In the genomic region with DNA sequence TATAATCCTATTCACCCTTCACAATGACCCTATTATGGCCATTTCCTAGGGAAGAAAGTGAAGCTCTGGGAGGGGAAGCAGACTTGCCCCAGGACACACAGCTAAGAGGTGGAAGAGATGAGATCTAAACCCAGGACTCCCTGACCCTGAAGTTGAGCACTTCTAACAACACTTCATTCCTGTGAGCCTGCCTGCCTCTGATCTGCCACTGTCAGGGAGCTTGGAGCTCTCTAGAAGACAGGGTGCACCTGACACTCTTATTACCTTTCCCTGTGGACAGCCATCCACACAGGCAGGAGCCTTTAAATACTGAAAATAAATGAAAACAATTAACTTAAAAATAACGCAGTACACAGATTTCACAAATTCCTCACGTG, we compare ENCODE assay signal across 9 cellular contexts. TPM values are rescaled to one million over a fixed set of nuclear protein-coding genes. Genes with fewer than 3 reads are reported as not detected.
DNase-seq lines count a peak whose midpoint lies in the region; ATAC-seq and TF ChIP-seq lines count a peak whose summit lies in the region.
"Had no signal": no experiment of that assay in that cellular context is flagged by ENCODE, and none has a peak within 500 bp of the region (broad histone marks: within the 10 kb centered on the region; RNA-seq: fewer than 3 reads in every experiment).

No MANE protein-coding gene starts in this region.

- CTCF ChIA-PET in CD8-positive, alpha-beta memory T cell (lab: Charles Lee) = interaction anchor here (1.0 to 2.5 kb wide), 8 partner anchors 8 to 121 kb away, joined by 3 to 8 read pairs (median 4); partner anchors contain the start of genes ATPAF1 and MOB3C
- CTCF ChIA-PET in naive thymus-derived CD4-positive, alpha-beta T cell (lab: Charles Lee) = interaction anchor here (0.8 to 1.5 kb wide), 3 partner anchors 13 to 122 kb away, joined by 3 to 7 read pairs (median 4); partner anchors contain the start of genes ATPAF1 and MOB3C

- H3K9me3 Mint-ChIP-seq in CD8-positive, alpha-beta memory T cell = no peaks in the 10 kb centered on the region
- H3K9me3 Mint-ChIP-seq in dendritic cell treated with granulocyte-macrophage colony-stimulating factor and Interleukin-4, amounts not matched to agents 40 ng/mL and 50 ng/mL, for 4 days = no peaks in the 10 kb centered on the region
- peaks cover 0 to 2% (median 0%) of the 10 kb centered on the region in 11 donors for H3K9me3 Mint-ChIP-seq in naive thymus-derived CD4-positive, alpha-beta T cell

- no peaks in the 10 kb centered on the region for H3F3A ChIP-seq in Loucy (ENCODE audit: low read depth)

- H3K79me2 ChIP-seq in Loucy (ENCODE audit: insufficient read depth, low read length) = peaks cover 15% of the 10 kb centered on the region; the same call in 1 of the 2 replicates

- no peaks in the 10 kb centered on the region for H3K9me2 ChIP-seq in Loucy (replicated peaks; ENCODE audit: low read depth, low read length)

- no peak for ATAC-seq in naive thymus-derived CD4-positive, alpha-beta T cell
- ATAC-seq in GM18867 (IDR thresholded peaks at IDR 0.05; ENCODE audit: unreplicated experiment) = no peak
- no peak for ATAC-seq in activated CD4-positive, CD25-positive, alpha-beta regulatory T cell treated with anti-CD3 and anti-CD28 coated beads, Interleukin-2, amount 50 U/mL, for 24 hours

- H3K4me1 ChIP-seq in CD8-positive, alpha-beta memory T cell (ENCODE audit: insufficient read depth, low read length) = peaks cover 43% of the 10 kb centered on the region
- peaks cover 54% of the 10 kb centered on the region for H3K4me1 ChIP-seq in Loucy (ENCODE audit: insufficient read depth, low read length, poor library complexity, severe bottlenecking)
- peaks cover 22 to 43% of the 10 kb centered on the region in 2 donors for H3K4me1 ChIP-seq in naive thymus-derived CD4-positive, alpha-beta T cell (ENCODE audit: control insufficient read depth in 2 of 2, insufficient read depth in 2 of 2, low read length in 2 of 2)

- no peak for TF ChIP-seq CTCF in Loucy (conservative IDR thresholded peaks at IDR 0.05; ENCODE audit: low read length)

- DNase-seq in CD8-positive, alpha-beta memory T cell = no peak
- DNase-seq in naive thymus-derived CD4-positive, alpha-beta T cell = no peak
- no peak for DNase-seq in stimulated activated CD4-positive, alpha-beta T cell treated with anti-CD3 and anti-CD28 coated beads, Interleukin-12 subunit alpha, Interleukin-12 subunit beta, amount 100 ng/mL, for 4 hours
- DNase-seq in COLO829 (ENCODE audit: low spot score) = no peak

- no peaks in the 10 kb centered on the region for H4K20me1 ChIP-seq in Loucy (ENCODE audit: insufficient read depth, low read length, poor library complexity, severe bottlenecking)

- intact Hi-C loops in dendritic cell treated with granulocyte-macrophage colony-stimulating factor and Interleukin-4, amounts not matched to agents 40 ng/mL and 50 ng/mL, for 4 days (cut with micrococcal nuclease) = no loop called here
- intact Hi-C loops in naive thymus-derived CD4-positive, alpha-beta T cell (cut with micrococcal nuclease) = loop anchor here (5.0 to 10.0 kb wide), 5 partner anchors 71 to 916 kb away; partner anchors contain the start of genes GPBP1L1 (in 1 of the 2), LRRC41 (in 1 of the 2), RAD54L (in 1 of the 2) and STIL (in 1 of the 2)

- H3K27me3 ChIP-seq in CD8-positive, alpha-beta memory T cell (ENCODE audit: insufficient read depth, low read length, poor library complexity, severe bottlenecking) = no peaks in the 10 kb centered on the region
- H3K27me3 ChIP-seq in Loucy (ENCODE audit: insufficient read depth, low read length, poor library complexity, severe bottlenecking) = no peaks in the 10 kb centered on the region
- no peaks in the 10 kb centered on the region for H3K27me3 ChIP-seq in naive thymus-derived CD4-positive, alpha-beta T cell (ENCODE audit: control insufficient read depth in 2 of 2, insufficient read depth in 2 of 2, low read length in 2 of 2)

- peak overlapping the region; percentile 95 for H3K4me3 ChIP-seq in CD8-positive, alpha-beta memory T cell (ENCODE audit: low read length)
- peak overlapping the region; percentile 81 for H3K4me3 ChIP-seq in Loucy (ENCODE audit: low read length, poor library complexity, severe bottlenecking)
- H3K4me3 ChIP-seq in naive thymus-derived CD4-positive, alpha-beta T cell (ENCODE audit: low read length) = peak overlapping the region; percentile 86

- H3K4me2 ChIP-seq in Loucy (ENCODE audit: low read depth, low read length, poor library complexity, severe bottlenecking) = peak overlapping the region; percentile 85

- no peaks in the 10 kb centered on the region for H3K27me3 Mint-ChIP-seq in CD8-positive, alpha-beta memory T cell
- no peaks in the 10 kb centered on the region for H3K27me3 Mint-ChIP-seq in dendritic cell treated with granulocyte-macrophage colony-stimulating factor and Interleukin-4, amounts not matched to agents 40 ng/mL and 50 ng/mL, for 4 days
- no peaks in the 10 kb centered on the region for H3K27me3 Mint-ChIP-seq in naive thymus-derived CD4-positive, alpha-beta T cell

- H3K27ac Mint-ChIP-seq in CD8-positive, alpha-beta memory T cell = peak overlapping the region; percentile 86 to 98 (median 93)
- H3K27ac Mint-ChIP-seq in dendritic cell treated with granulocyte-macrophage colony-stimulating factor and Interleukin-4, amounts not matched to agents 40 ng/mL and 50 ng/mL, for 4 days = peak overlapping the region; percentile 96
- peak overlapping the region; percentile 81 to 96 (median 92) for H3K27ac Mint-ChIP-seq in naive thymus-derived CD4-positive, alpha-beta T cell

- H2AFZ ChIP-seq in Loucy (ENCODE audit: low read length) = peak overlapping the region; percentile 86

- peaks cover 6% of the 10 kb centered on the region for H3K36me3 ChIP-seq in CD8-positive, alpha-beta memory T cell (ENCODE audit: insufficient read depth, low read length)
- H3K36me3 ChIP-seq in Loucy (ENCODE audit: insufficient read depth, low read length) = no peaks in the 10 kb centered on the region
- H3K36me3 ChIP-seq in naive thymus-derived CD4-positive, alpha-beta T cell (ENCODE audit: control insufficient read depth in 2 of 3, insufficient read depth in 3 of 3, low read length in 3 of 3) = peaks cover 0 to 9% (median 0%) of the 10 kb centered on the region in 3 experiments

- POLR2A ChIA-PET in CD8-positive, alpha-beta memory T cell (lab: Charles Lee) = interaction anchor here (0.5 to 3.3 kb wide), 3 partner anchors 10 to 301 kb away, joined by 3 to 42 read pairs (median 6); partner anchors contain the start of gene MOB3C
- POLR2A ChIA-PET in naive thymus-derived CD4-positive, alpha-beta T cell (lab: Charles Lee) = interaction anchor here (1.0 to 3.7 kb wide), 11 partner anchors 9 to 115 kb away, joined by 3 to 110 read pairs (median 7); partner anchors contain the start of genes ATPAF1, EFCAB14 and MOB3C

- peaks cover 0 to 22% (median 9%) of the 10 kb centered on the region in 3 donors for H3K36me3 Mint-ChIP-seq in CD8-positive, alpha-beta memory T cell
- peaks cover 79% of the 10 kb centered on the region for H3K36me3 Mint-ChIP-seq in dendritic cell treated with granulocyte-macrophage colony-stimulating factor and Interleukin-4, amounts not matched to agents 40 ng/mL and 50 ng/mL, for 4 days (ENCODE audit: low read depth)
- peaks cover 0 to 37% (median 4%) of the 10 kb centered on the region in 5 donors for H3K36me3 Mint-ChIP-seq in naive thymus-derived CD4-positive, alpha-beta T cell

- peak overlapping the region; percentile 90 to 98 (median 92) for H3K4me3 Mint-ChIP-seq in CD8-positive, alpha-beta memory T cell
- H3K4me3 Mint-ChIP-seq in dendritic cell treated with granulocyte-macrophage colony-stimulating factor and Interleukin-4, amounts not matched to agents 40 ng/mL and 50 ng/mL, for 4 days = peak overlapping the region; percentile 93
- H3K4me3 Mint-ChIP-seq in naive thymus-derived CD4-positive, alpha-beta T cell = peak overlapping the region; percentile 89 to 99 (median 94)

- H3K4me1 Mint-ChIP-seq in CD8-positive, alpha-beta memory T cell = peaks cover 66 to 83% (median 81%) of the 10 kb centered on the region in 3 donors
- H3K4me1 Mint-ChIP-seq in dendritic cell treated with granulocyte-macrophage colony-stimulating factor and Interleukin-4, amounts not matched to agents 40 ng/mL and 50 ng/mL, for 4 days (ENCODE audit: low read depth) = peaks cover 78% of the 10 kb centered on the region
- peaks cover 53 to 80% (median 62%) of the 10 kb centered on the region in 7 donors for H3K4me1 Mint-ChIP-seq in naive thymus-derived CD4-positive, alpha-beta T cell

- peak overlapping the region; percentile 74 for H3K9ac ChIP-seq in Loucy (ENCODE audit: low read depth, low read length, poor library complexity, severe bottlenecking)

- peak overlapping the region; percentile 84 for H3K27ac ChIP-seq in CD8-positive, alpha-beta memory T cell (ENCODE audit: low read depth, low read length)
- H3K27ac ChIP-seq in naive thymus-derived CD4-positive, alpha-beta T cell (ENCODE audit: low read depth, low read length) = peak overlapping the region; percentile 75

- H3K9me3 ChIP-seq in CD8-positive, alpha-beta memory T cell (ENCODE audit: low read length) = no peaks in the 10 kb centered on the region
- H3K9me3 ChIP-seq in Loucy (ENCODE audit: insufficient read depth, low read depth, low read length) = no peaks in the 10 kb centered on the region
- no peaks in the 10 kb centered on the region for H3K9me3 ChIP-seq in naive thymus-derived CD4-positive, alpha-beta T cell (ENCODE audit: control insufficient read depth in 2 of 3, low read length in 3 of 3)

RNA-seq across cellular contexts. Expression of gene MKNK1, which starts 0.6 kb away (rescaled TPM):
- 10 to 100 TPM; 27.9 to 32.4 TPM for total RNA-seq in CD8-positive, alpha-beta memory T cell
- polyA plus RNA-seq in CD8-positive, alpha-beta memory T cell = 39.0 TPM
- 10 to 100 TPM; 35.8 to 80.1 (median 54.1) TPM for total RNA-seq in naive thymus-derived CD4-positive, alpha-beta T cell
- polyA plus RNA-seq in naive thymus-derived CD4-positive, alpha-beta T cell = 10 to 100 TPM; 21.9 to 23.3 TPM

RNA-seq across cellular contexts. Expression of gene MOB3C, which starts 13.1 kb away (rescaled TPM):
- total RNA-seq in CD8-positive, alpha-beta memory T cell = 10 to 100 TPM; 10.3 to 11.3 TPM
- 26.0 TPM for polyA plus RNA-seq in CD8-positive, alpha-beta memory T cell
- total RNA-seq in naive thymus-derived CD4-positive, alpha-beta T cell = 10 to 100 TPM; 12.1 to 25.8 (median 25.2) TPM
- polyA plus RNA-seq in naive thymus-derived CD4-positive, alpha-beta T cell = 10 to 100 TPM in 1 of 2 donors, 1 to 10 TPM in 1; 9.3 to 21.7 TPM

RNA-seq across cellular contexts. Expression of gene KNCN, which starts 52.0 kb away (rescaled TPM):
- total RNA-seq in CD8-positive, alpha-beta memory T cell = not detected
- not detected for polyA plus RNA-seq in CD8-positive, alpha-beta memory T cell
- total RNA-seq in naive thymus-derived CD4-positive, alpha-beta T cell = not detected
- not detected for polyA plus RNA-seq in naive thymus-derived CD4-positive, alpha-beta T cell
- total RNA-seq: HT1080 had no signal
